In the genomic region with DNA sequence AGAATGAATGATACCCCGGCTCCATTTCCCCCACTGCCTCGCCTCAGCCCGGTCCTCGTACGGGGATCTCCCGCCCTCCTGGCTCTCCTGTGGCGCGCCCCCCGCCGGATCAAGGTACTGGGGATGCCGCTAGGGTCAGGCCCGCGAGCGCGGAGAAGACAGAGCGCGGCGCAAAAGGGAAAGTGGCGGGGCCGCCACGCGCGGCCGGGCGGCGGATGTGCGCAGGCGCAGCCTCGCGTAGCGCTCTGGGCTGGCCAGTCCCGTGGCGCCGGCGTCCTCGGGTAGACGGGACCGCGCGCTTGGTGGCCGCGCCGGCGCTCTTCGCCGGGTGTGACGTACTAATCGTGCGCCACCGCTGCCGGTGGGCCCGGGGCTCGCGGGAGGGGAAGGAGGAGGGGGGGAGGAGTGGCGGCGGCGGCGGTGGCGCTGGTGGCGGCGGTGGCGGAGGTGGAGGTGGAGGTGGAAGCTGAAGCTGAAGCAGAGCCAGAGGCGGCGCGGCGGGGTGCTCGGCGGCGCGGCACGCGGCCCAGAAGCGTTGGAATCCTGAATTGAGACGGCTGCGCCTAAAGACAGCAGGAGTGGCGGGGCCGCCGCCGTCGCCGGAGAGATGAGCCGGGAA, we compare ENCODE assay signal across 8 cellular contexts. TPM values are rescaled to one million over a fixed set of nuclear protein-coding genes. Genes with fewer than 3 reads are reported as not detected.
DNase-seq lines count a peak whose midpoint lies in the region; ATAC-seq and TF ChIP-seq lines count a peak whose summit lies in the region.

SENP3 (plus strand) TSS at position 331 of the 619 bp plus-strand sequence. CDS start 1,158 bp downstream, outside the sequence.

- H3K27ac ChIP-seq in GM23338 (ENCODE audit: low read depth) = peak within 1 kb of the TSS; percentile 92
- peak within 1 kb of the TSS; percentile 67 to 99 for H3K27ac ChIP-seq in ovary
- peak within 1 kb of the TSS; percentile 67 to 92 for H3K27ac ChIP-seq in testis

- POLR2A ChIA-PET in activated naive CD8-positive, alpha-beta T cell treated with anti-CD3 and anti-CD28 coated beads, Interleukin-2, amount 10 ng/mL, durations not matched to agents 7 days and 5 days (lab: Charles Lee) = interaction anchor here (0.6 to 6.2 kb wide), 26 partner anchors 9 to 209 kb away, joined by 3 to 63 read pairs (median 4); partner anchors contain the start of genes CD68, MPDU1, POLR2A and TMEM102

- peaks cover 29% of the 10 kb centered on the region for H3F3A ChIP-seq in GM23338 (replicated peaks; ENCODE audit: low read depth)
- 0 out of 2 replicates have a peak, but pooled peaks cover 4% of the 10 kb centered on the region for H3F3A ChIP-seq in Loucy (ENCODE audit: low read depth)

- H3K4me3 Mint-ChIP-seq in GM23338 = peak within 1 kb of the TSS; percentile 93
- peak within 1 kb of the TSS; percentile 83 for H3K4me3 Mint-ChIP-seq in activated naive CD8-positive, alpha-beta T cell treated with anti-CD3 and anti-CD28 coated beads, Interleukin-2, amount 10 ng/mL, durations not matched to agents 7 days and 5 days

- peak within 1 kb of the TSS; percentile 95 for H2AFZ ChIP-seq in GM23338
- H2AFZ ChIP-seq in Loucy (ENCODE audit: low read length) = peak within 1 kb of the TSS; percentile 89

- peaks cover 22% of the 10 kb centered on the region; the same call in 1 of the 2 replicates for H3K36me3 ChIP-seq in GM23338 (ENCODE audit: insufficient read depth)
- H3K36me3 ChIP-seq in Loucy (ENCODE audit: insufficient read depth, low read length) = peaks cover 14% of the 10 kb centered on the region; the same call in 1 of the 2 replicates
- H3K36me3 ChIP-seq in ovary = no peaks in the 10 kb centered on the region
- H3K36me3 ChIP-seq in testis (ENCODE audit: low read depth, missing control alignments) = no peaks in the 10 kb centered on the region

- peaks cover 44% of the 10 kb centered on the region for H3K79me2 ChIP-seq in GM23338 (replicated peaks; ENCODE audit: insufficient read depth)
- H3K79me2 ChIP-seq in Loucy (ENCODE audit: insufficient read depth, low read length) = peaks cover 44% of the 10 kb centered on the region

- H3K27ac Mint-ChIP-seq in GM23338 = peak within 1 kb of the TSS; percentile 93
- peak within 1 kb of the TSS; percentile 97 for H3K27ac Mint-ChIP-seq in activated naive CD8-positive, alpha-beta T cell treated with anti-CD3 and anti-CD28 coated beads, Interleukin-2, amount 10 ng/mL, durations not matched to agents 7 days and 5 days

- peak within 1 kb of the TSS; percentile 96 for H3K4me3 ChIP-seq in GM23338
- H3K4me3 ChIP-seq in Loucy (ENCODE audit: low read length, poor library complexity, severe bottlenecking) = peak within 1 kb of the TSS; percentile 82
- peak within 1 kb of the TSS; percentile 89 for H3K4me3 ChIP-seq in ovary
- H3K4me3 ChIP-seq in testis = peak within 1 kb of the TSS; percentile 76 to 93

- no peak for TF ChIP-seq CTCF in GM23338 (conservative IDR thresholded peaks at IDR 0.05; ENCODE audit: low read depth in 2 of 2)
- TF ChIP-seq CTCF in Loucy (conservative IDR thresholded peaks at IDR 0.05; ENCODE audit: low read length) = no peak
- peak in 1 of 3 donors; percentile 33 for TF ChIP-seq CTCF in ovary (IDR thresholded peaks at IDR 0.05)
- peak in 2 of 3 experiments; percentile 16 to 28 for TF ChIP-seq CTCF in testis (IDR thresholded peaks at IDR 0.05)

- H3K9me3 ChIP-seq in Loucy (ENCODE audit: insufficient read depth, low read depth, low read length) (no peaks in the 10 kb centered on the region), ovary (no peaks in the 10 kb centered on the region), testis (no peaks in the 10 kb centered on the region)

- intact Hi-C loops in head of caudate nucleus (cut with DNase I) = loop anchor here (2.0 kb wide), 2 partner anchors 47 to 125 kb away; no protein-coding TSS in a partner anchor
- intact Hi-C loops in ovary (cut with DNase I) = loop anchor here in 3 of 4 donors (2.0 to 10.0 kb wide), 5 partner anchors 47 to 209 kb away; partner anchors contain the start of genes KCTD11 (in 2 of the 3) and TMEM95 (in 1 of the 3)
- intact Hi-C loops in testis (cut with DNase I; ENCODE audit: low total_unique reads) = loop anchor here (10.0 kb wide), 1 partner anchor 207 kb away; the partner anchor contains the start of genes KCTD11 and TMEM95

- DNase-seq in ELR (ENCODE audit: low read depth) (peak; percentile 93), GM23338 (ENCODE audit: low spot score) (peak; percentile 94), SW 1271 (lab: John Stamatoyannopoulos, UW) (peak; percentile 44 to 79), head of caudate nucleus (peak; percentile 66 to 96 (median 90)), ovary (peak; percentile 89 to 94 (median 92)), testis (peak; percentile 93)
- DNase-seq in activated naive CD8-positive, alpha-beta T cell treated with anti-CD3 and anti-CD28 coated beads, Interleukin-2, amount 10 ng/mL, durations not matched to agents 7 days and 5 days = peak; percentile 95

- no peak for TF ChIP-seq EP300 in ovary (IDR thresholded peaks at IDR 0.05)

- TF ChIP-seq POLR2A in ovary (IDR thresholded peaks at IDR 0.05) (peak; percentile 62), testis (IDR thresholded peaks at IDR 0.05) (no peak)

- WGBS in ovary, 3 donors = 0 to 1% (median 1%) methylated on average over 72 to 82 of the region's 82 CpGs
- whole genome bisulfite sequencing in testis, 2 donors = 0 to 1% methylated on average over 34 to 82 of the region's 82 CpGs

- H3K4me1 ChIP-seq in GM23338 (ENCODE audit: insufficient read depth) (peaks cover 45% of the 10 kb centered on the region), Loucy (ENCODE audit: insufficient read depth, low read length, poor library complexity, severe bottlenecking) (peaks cover 12% of the 10 kb centered on the region), ovary (ENCODE audit: insufficient read depth) (peaks cover 27% of the 10 kb centered on the region), testis (peaks cover 53% of the 10 kb centered on the region)

- H3K27me3 Mint-ChIP-seq in GM23338 (ENCODE audit: insufficient read depth, low read depth, poor library complexity) = peaks cover 25% of the 10 kb centered on the region
- no peaks in the 10 kb centered on the region for H3K27me3 Mint-ChIP-seq in activated naive CD8-positive, alpha-beta T cell treated with anti-CD3 and anti-CD28 coated beads, Interleukin-2, amount 10 ng/mL, durations not matched to agents 7 days and 5 days

- peak; percentile 58 for ATAC-seq in GM23338
- peak; percentile 87 for ATAC-seq in activated naive CD8-positive, alpha-beta T cell treated with anti-CD3 and anti-CD28 coated beads, Interleukin-2, amount 10 ng/mL, durations not matched to agents 7 days and 5 days (ENCODE audit: low read depth)

- H3K9me3 Mint-ChIP-seq in GM23338 = no peaks in the 10 kb centered on the region
- no peaks in the 10 kb centered on the region for H3K9me3 Mint-ChIP-seq in activated naive CD8-positive, alpha-beta T cell treated with anti-CD3 and anti-CD28 coated beads, Interleukin-2, amount 10 ng/mL, durations not matched to agents 7 days and 5 days

- peak within 1 kb of the TSS; percentile 89 for H3K9ac ChIP-seq in Loucy (ENCODE audit: low read depth, low read length, poor library complexity, severe bottlenecking)

- peaks cover 44% of the 10 kb centered on the region for H3K4me1 Mint-ChIP-seq in GM23338
- peaks cover 49% of the 10 kb centered on the region for H3K4me1 Mint-ChIP-seq in activated naive CD8-positive, alpha-beta T cell treated with anti-CD3 and anti-CD28 coated beads, Interleukin-2, amount 10 ng/mL, durations not matched to agents 7 days and 5 days

- H4K20me1 ChIP-seq in GM23338 (replicated peaks; ENCODE audit: insufficient read depth) (peaks cover 6% of the 10 kb centered on the region), Loucy (ENCODE audit: insufficient read depth, low read length, poor library complexity, severe bottlenecking) (peaks cover 12% of the 10 kb centered on the region)

- H3K36me3 Mint-ChIP-seq in GM23338 (ENCODE audit: low read depth) = peaks cover 38% of the 10 kb centered on the region
- H3K36me3 Mint-ChIP-seq in activated naive CD8-positive, alpha-beta T cell treated with anti-CD3 and anti-CD28 coated beads, Interleukin-2, amount 10 ng/mL, durations not matched to agents 7 days and 5 days = peaks cover 17% of the 10 kb centered on the region

- H3K27me3 ChIP-seq in GM23338 (ENCODE audit: insufficient read depth) (no peaks in the 10 kb centered on the region), Loucy (ENCODE audit: insufficient read depth, low read length, poor library complexity, severe bottlenecking) (no peaks in the 10 kb centered on the region), ovary (no peaks in the 10 kb centered on the region), testis (no peaks in the 10 kb centered on the region)

- H3K9me2 ChIP-seq in GM23338 (ENCODE audit: insufficient read depth) (no peaks in the 10 kb centered on the region), Loucy (replicated peaks; ENCODE audit: low read depth, low read length) (no peaks in the 10 kb centered on the region)

- H3K4me2 ChIP-seq in GM23338 = peak within 1 kb of the TSS; percentile 99
- H3K4me2 ChIP-seq in Loucy (ENCODE audit: low read depth, low read length, poor library complexity, severe bottlenecking) = peak within 1 kb of the TSS; percentile 97

TF ChIP-seq in GM23338, 12 proteins besides CTCF, POLR2A, EP300 and RAD21 (continues in another document):
- TF ChIP-seq POLR2AphosphoS5 (IDR thresholded peaks at IDR 0.05; ENCODE audit: low read depth) = peak; percentile 71
- TF ChIP-seq EZH2phosphoT487 (IDR thresholded peaks at IDR 0.05; ENCODE audit: unreplicated experiment) = no peak
- TF ChIP-seq JUNB (IDR thresholded peaks at IDR 0.05; ENCODE audit: unreplicated experiment) = no peak
- TF ChIP-seq ZNF114 (CRISPR knock-in tag; IDR thresholded peaks at IDR 0.05) = no peak
- TF ChIP-seq EZH2 (IDR thresholded peaks at IDR 0.05; ENCODE audit: low read depth, unreplicated experiment) = no peak
- peak; percentile 95 for TF ChIP-seq CREB1 (CRISPR knock-in tag; IDR thresholded peaks at IDR 0.05; ENCODE audit: low read depth)

RNA-seq across cellular contexts. Expression of gene SENP3, which starts in this region (rescaled TPM):
- total RNA-seq in GM23338 (2014; rRNA removed; shearing (Covaris generic)) = 125 and 138 TPM in 2 replicates
- 5.5 and 6.5 TPM in 2 replicates for polyA plus RNA-seq in GM23338 (2016; fragmentation: Nextera tagmentation; extraction: Ambion mirVana)
- total RNA-seq in activated naive CD8-positive, alpha-beta T cell treated with anti-CD3 and anti-CD28 coated beads, Interleukin-2, amount 10 ng/mL, durations not matched to agents 7 days and 5 days = 10 to 100 TPM; 43.7 to 50.2 TPM
- total RNA-seq in ovary = 10 to 100 TPM; 31.2 to 44.2 (median 42.1) TPM
- 100 to 1,000 TPM in 1 of 2 donors, 10 to 100 TPM in 1; 45.6 to 104 TPM for polyA plus RNA-seq in ovary
- total RNA-seq in testis = 10 to 100 TPM; 77.4 to 83.5 TPM
- 108 TPM for polyA plus RNA-seq in testis (ENCODE audit: insufficient read depth, low read depth, low replicate concordance)

Comparison
In these comparisons a context has a peak if more than half of its experiments do, and no peak if none do; other contexts are left out.
1. Peak in every context shown above with its lines: DNase-seq, ATAC-seq, H3K4me3 ChIP-seq and H3K27ac ChIP-seq.
2. CTCF ChIP-seq: peak in testis (2 of 3); none in GM23338 (0 of 2) and Loucy (single experiment).